ENCODE assay signal across 18 cellular contexts in the genomic region with DNA sequence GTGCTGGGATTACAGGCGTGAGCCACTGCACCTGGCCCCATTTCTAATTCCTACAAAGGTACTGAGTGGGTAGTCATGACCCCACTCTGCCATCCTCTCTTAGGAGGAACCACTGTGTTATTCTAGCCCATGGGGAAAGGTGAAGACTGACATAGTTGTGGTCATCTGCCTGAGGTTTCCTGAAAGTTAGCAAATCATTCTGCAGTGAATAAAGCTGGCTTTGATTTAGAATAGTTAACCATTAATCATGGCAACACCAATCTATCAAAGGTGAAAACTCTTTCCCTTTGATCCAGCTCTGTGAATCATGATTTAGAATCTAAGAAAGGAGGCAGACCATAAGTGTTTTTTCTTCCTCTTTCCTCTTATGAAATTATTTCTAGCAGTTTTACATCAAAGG.
"Had no signal": no experiment of that assay in that cellular context is flagged by ENCODE, and none has a peak within 500 bp of the region (broad histone marks: within the 10 kb centered on the region; RNA-seq: fewer than 3 reads in every experiment).

No MANE protein-coding gene starts in this region.

- H3K9me3 ChIP-seq: ascending aorta, esophagus muscularis mucosa, neutrophil, tibial artery had no signal

- H3K27ac Mint-ChIP-seq: activated naive CD4-positive, alpha-beta T cell treated with anti-CD3 and anti-CD28 coated beads for 36 hours; activated T-helper 17 cell treated with anti-CD3 and anti-CD28 coated beads, Interleukin-2, amount 50 U/mL, for 72 hours; naive thymus-derived CD4-positive, alpha-beta T cell had no signal

- H3K9me3 Mint-ChIP-seq: activated naive CD4-positive, alpha-beta T cell treated with anti-CD3 and anti-CD28 coated beads for 36 hours; activated T-helper 17 cell treated with anti-CD3 and anti-CD28 coated beads, Interleukin-2, amount 50 U/mL, for 72 hours; naive thymus-derived CD4-positive, alpha-beta T cell had no signal

- H3K4me3 Mint-ChIP-seq: activated naive CD4-positive, alpha-beta T cell treated with anti-CD3 and anti-CD28 coated beads for 36 hours; activated T-helper 17 cell treated with anti-CD3 and anti-CD28 coated beads, Interleukin-2, amount 50 U/mL, for 72 hours; naive thymus-derived CD4-positive, alpha-beta T cell had no signal

- H3K27ac ChIP-seq: ascending aorta, cardiac muscle cell, esophagus muscularis mucosa, neutrophil, skin epidermis, tibial artery had no signal

- DNase-seq: activated CD4-positive, alpha-beta T cell treated with anti-CD3 and anti-CD28 coated beads, Interleukin-2, amount 50 U/mL, for 4 hours; activated CD4-positive, CD25-positive, alpha-beta regulatory T cell treated with anti-CD3 and anti-CD28 coated beads, Interleukin-2, amount 50 U/mL, for 72 hours; activated naive CD4-positive, alpha-beta T cell treated with anti-CD3 and anti-CD28 coated beads for 36 hours; activated T-cell treated with anti-CD3 and anti-CD28 coated beads for 4 hours; hippocampal formation; kidney; naive thymus-derived CD4-positive, alpha-beta T cell; retina; stimulated activated CD4-positive, alpha-beta T cell treated with anti-CD3 and anti-CD28 coated beads, Interleukin-4, amount 100 ng/mL, for 24 hours; stimulated activated naive CD4-positive, alpha-beta T cell; tibial artery had no signal

- H3K27me3 ChIP-seq: ascending aorta, cardiac muscle cell, tibial artery had no signal

- H3K36me3 Mint-ChIP-seq: naive thymus-derived CD4-positive, alpha-beta T cell had no signal

- ATAC-seq: activated T-helper 17 cell treated with anti-CD3 and anti-CD28 coated beads, Interleukin-2, amount 50 U/mL, for 72 hours; naive thymus-derived CD4-positive, alpha-beta T cell had no signal

- H3K36me3 ChIP-seq: ascending aorta, cardiac muscle cell, esophagus muscularis mucosa, neutrophil, tibial artery had no signal

- H3K4me1 ChIP-seq: ascending aorta, esophagus muscularis mucosa, tibial artery had no signal

- H3K4me3 ChIP-seq: ascending aorta, cardiac muscle cell, esophagus muscularis mucosa, lung, skin epidermis, tibial artery had no signal

- H3K4me1 Mint-ChIP-seq: activated T-helper 17 cell treated with anti-CD3 and anti-CD28 coated beads, Interleukin-2, amount 50 U/mL, for 72 hours; naive thymus-derived CD4-positive, alpha-beta T cell had no signal
